In genomic region chr18:9706081-9706935, GRCh38 we compare ENCODE assay signal across 14 cellular contexts. TPM values are rescaled to one million over a fixed set of nuclear protein-coding genes. Genes with fewer than 3 reads are reported as not detected.
DNase-seq lines count a peak whose midpoint lies in the region; ATAC-seq and TF ChIP-seq lines count a peak whose summit lies in the region.
"Had no signal": no experiment of that assay in that cellular context is flagged by ENCODE, and none has a peak within 500 bp of the region (broad histone marks: within the 10 kb centered on the region; RNA-seq: fewer than 3 reads in every experiment).

No MANE protein-coding gene starts in this region.

- H3K9me3 Mint-ChIP-seq in WTC11, result no peaks in the 10 kb centered on the region
- H3K9me3 Mint-ChIP-seq: effector memory CD8-positive, alpha-beta T cell had no signal

- H3K27ac Mint-ChIP-seq in WTC11, result no peak overlapping the region
- H3K27ac Mint-ChIP-seq: effector memory CD8-positive, alpha-beta T cell had no signal

- no peak for TF ChIP-seq EP300 in sigmoid colon (IDR thresholded peaks at IDR 0.05)

- CTCF ChIA-PET in WTC11 (lab: Charles Lee), result interaction anchor here (1.1 kb wide), 1 partner anchor 131 kb away, joined by 3 read pairs; no protein-coding TSS in a partner anchor

- H3K4me3 Mint-ChIP-seq in WTC11, result peak overlapping the region; percentile 22

- no peak for TF ChIP-seq POLR2A in sigmoid colon (IDR thresholded peaks at IDR 0.05)

- POLR2A ChIA-PET in WTC11 (lab: Charles Lee), result no interaction called here

- no peaks in the 10 kb centered on the region for H3K36me3 Mint-ChIP-seq in WTC11

- DNase-seq in EL, result peak; percentile 54
- no peak for DNase-seq in WTC11 (ENCODE audit: low spot score)
- peak; percentile 60 for DNase-seq in islet precursor cell
- DNase-seq in sigmoid colon, result peak; percentile 56
- DNase-seq in NCI-H2107 treated with DMSO at 0.1 percent for 48 hours (lab: John Stamatoyannopoulos, UW; ENCODE audit: unreplicated experiment), result no peak
- DNase-seq in NCI-H187 treated with DMSO at 0.1 percent for 48 hours (lab: John Stamatoyannopoulos, UW), result no peak
- DNase-seq in nucleus accumbens (lab: John Stamatoyannopoulos, UW), result no peak
- DNase-seq: effector memory CD8-positive, alpha-beta T cell; KG1; NCI-H2081; OCI-M1; small intestine had no signal

- no peak overlapping the region for H3K4me3 ChIP-seq in sigmoid colon

- peak overlapping the region; percentile 93 to 98 (median 94) for H3K27ac ChIP-seq in sigmoid colon
- H3K27ac ChIP-seq: C4-2B had no signal

- H3K36me3 ChIP-seq in sigmoid colon, result no peaks in the 10 kb centered on the region

- H3K27me3 Mint-ChIP-seq in WTC11 (ENCODE audit: low read depth), result peaks cover 47% of the 10 kb centered on the region

- H3K4me1 Mint-ChIP-seq in WTC11, result peaks cover 41% of the 10 kb centered on the region

- intact Hi-C loops in sigmoid colon (cut with DNase I), result loop anchor here (5.0 kb wide), 5 partner anchors 66 to 816 kb away; partner anchors contain the start of gene VAPA

- ATAC-seq in WTC11 (no peak), GM21447 (IDR thresholded peaks at IDR 0.05; ENCODE audit: unreplicated experiment) (no peak)
- ATAC-seq: effector memory CD8-positive, alpha-beta T cell had no signal

- no peaks in the 10 kb centered on the region for H3K9me3 ChIP-seq in sigmoid colon

- H3K4me1 ChIP-seq in sigmoid colon, result peaks cover 0 to 32% (median 18%) of the 10 kb centered on the region in 4 donors

- TF ChIP-seq CTCF in WTC11 (IDR thresholded peaks at IDR 0.05) (no peak), sigmoid colon (IDR thresholded peaks at IDR 0.05) (no peak)

- WGBS in sigmoid colon, 2 donors, result 87 to 91% methylated on average over 12 of the region's 12 CpGs

- no peaks in the 10 kb centered on the region for H3K27me3 ChIP-seq in sigmoid colon

TF ChIP-seq in WTC11, 78 proteins besides CTCF, POLR2A, EP300 and RAD21:
- TF ChIP-seq FOXP4 (CRISPR knock-in tag; IDR thresholded peaks at IDR 0.05) (no peak), ZSCAN18 (CRISPR knock-in tag; IDR thresholded peaks at IDR 0.05) (no peak), JAZF1 (CRISPR knock-in tag; IDR thresholded peaks at IDR 0.05) (no peak), KAT7 (CRISPR knock-in tag; IDR thresholded peaks at IDR 0.05; ENCODE audit: borderline replicate concordance) (no peak)

RNA-seq across cellular contexts. Expression of gene RAB31, which starts 1.8 kb away (rescaled TPM):
- total RNA-seq in WTC11 (2021) (30.8 to 34.9 TPM (median 32.9 TPM) in 3 replicates), sigmoid colon (10 to 100 TPM; 52.0 to 74.6 (median 65.9) TPM)
- polyA plus RNA-seq in sigmoid colon, result 10 to 100 TPM; 16.2 to 22.2 (median 21.8) TPM

Comparison
In these comparisons a context has a peak if more than half of its experiments do, and no peak if none do; other contexts are left out.
1. DNase-seq: peak in EL (single experiment), islet precursor cell (single experiment) and sigmoid colon (single experiment); none in WTC11 (single experiment), NCI-H2107 treated with DMSO at 0.1 percent for 48 hours (single experiment), NCI-H187 treated with DMSO at 0.1 percent for 48 hours (single experiment) and nucleus accumbens (0 of 56).